29 cellular contexts compared by ENCODE assay signal in genomic region chr10:86815640-86816039, GRCh38. TPM values are rescaled to one million over a fixed set of nuclear protein-coding genes. Genes with fewer than 3 reads are reported as not detected.
DNase-seq lines count a peak whose midpoint lies in the region; ATAC-seq and TF ChIP-seq lines count a peak whose summit lies in the region.
"Had no signal": no experiment of that assay in that cellular context is flagged by ENCODE, and none has a peak within 500 bp of the region (broad histone marks: within the 10 kb centered on the region; RNA-seq: fewer than 3 reads in every experiment).

No MANE protein-coding gene starts in this region.

- H4K20me1 ChIP-seq in SK-N-SH (ENCODE audit: insufficient read depth) = peaks cover 54% of the 10 kb centered on the region
- H4K20me1 ChIP-seq in osteoblast (ENCODE audit: insufficient read depth, low read length) = peaks cover 42% of the 10 kb centered on the region
- H4K20me1 ChIP-seq: BLaER1 treated with 17β-estradiol and CSF1 and Interleukin-3, amounts not matched to agents 10 nM and 100 nM had no signal

- H3K4me3 ChIP-seq in SK-N-SH (ENCODE audit: low read depth in 2 of 2, low read length in 1 of 2) (no peak overlapping the region), ascending aorta (no peak overlapping the region), osteoblast (ENCODE audit: insufficient read depth, low read length) (no peak overlapping the region), suprapubic skin (no peak overlapping the region), SJCRH30 (no peak overlapping the region)
- H3K4me3 ChIP-seq: BLaER1 treated with 17β-estradiol and CSF1 and Interleukin-3, amounts not matched to agents 10 nM and 100 nM; dorsolateral prefrontal cortex; MG63; ovary; spleen had no signal

- intact Hi-C loops in ascending aorta (cut with DNase I) = no loop called here

- H3K79me2 ChIP-seq in SK-N-SH (ENCODE audit: insufficient read depth) (peaks cover 100% of the 10 kb centered on the region), osteoblast (ENCODE audit: insufficient read depth, low read length) (peaks cover 89% of the 10 kb centered on the region)

- no peak for ATAC-seq in HG02610 (IDR thresholded peaks at IDR 0.05; ENCODE audit: unreplicated experiment)
- ATAC-seq: T-cell had no signal

- no peaks in the 10 kb centered on the region for H3K9me2 ChIP-seq in SK-N-SH

- H3K36me3 ChIP-seq in SK-N-SH (replicated peaks in 1 of 2; ENCODE audit: control insufficient read depth in 1 of 2, insufficient read depth in 2 of 2, low read length in 1 of 2) = peaks cover 0 to 9% of the 10 kb centered on the region in 2 experiments
- H3K36me3 ChIP-seq in ascending aorta = no peaks in the 10 kb centered on the region
- no peaks in the 10 kb centered on the region for H3K36me3 ChIP-seq in osteoblast (ENCODE audit: insufficient read depth, low read length)
- no peaks in the 10 kb centered on the region for H3K36me3 ChIP-seq in suprapubic skin
- 0 out of 2 replicates have a peak, but pooled peaks cover 2% of the 10 kb centered on the region for H3K36me3 ChIP-seq in SJCRH30
- H3K36me3 ChIP-seq: BLaER1 treated with 17β-estradiol and CSF1 and Interleukin-3, amounts not matched to agents 10 nM and 100 nM; MG63; ovary; spleen had no signal

- no peak for TF ChIP-seq CTCF in SK-N-SH (IDR thresholded peaks at IDR 0.05)
- TF ChIP-seq CTCF in ascending aorta (IDR thresholded peaks at IDR 0.05) = no peak
- no peak for TF ChIP-seq CTCF in osteoblast (IDR thresholded peaks at IDR 0.05; ENCODE audit: extremely low read depth, low read depth, low read length)
- no peak for TF ChIP-seq CTCF in suprapubic skin (IDR thresholded peaks at IDR 0.05)

- 98% methylated on average over 5 of the region's 5 CpGs for whole genome bisulfite sequencing in SK-N-SH (ENCODE audit: low lambda C conversion rate)
- 97% methylated on average over 5 of the region's 5 CpGs for WGBS in suprapubic skin

- DNase-seq in SK-N-SH = no peak
- DNase-seq in ascending aorta (ENCODE audit: low spot score in 2 of 2) = no peak
- no peak for DNase-seq in osteoblast (ENCODE audit: insufficient read length, low spot score, missing footprints)
- no peak for DNase-seq in suprapubic skin (ENCODE audit: low spot score in 2 of 2)
- no peak for DNase-seq in SJCRH30
- no peak for DNase-seq in NCI-H526 treated with DMSO at 0.1 percent for 48 hours (lab: John Stamatoyannopoulos, UW)
- no peak for DNase-seq in DMS114 treated with DMSO at 0.1 percent for 48 hours (lab: John Stamatoyannopoulos, UW; ENCODE audit: unreplicated experiment)
- DNase-seq: activated effector memory CD4-positive, alpha-beta T cell treated with anti-CD3 and anti-CD28 coated beads, Interleukin-2, amount 50 U/mL, for 16 hours; activated naive CD8-positive, alpha-beta T cell treated with anti-CD3 and anti-CD28 coated beads for 36 hours; activated T-cell treated with anti-CD3 and anti-CD28 coated beads, Interleukin-2, amount 50 U/mL, for 24 hours; cerebellar nuclear complex; DMS53; dorsolateral prefrontal cortex; GOT3; hippocampal formation; KG1; MG63; NCI-H1105 treated with DMSO at 0.1 percent for 48 hours; NCI-H1930; NCI-H2171 treated with DMSO at 0.1 percent for 48 hours; NCI-H510A; ovary; right cardiac atrium; spleen; stimulated activated CD4-positive, alpha-beta T cell treated with anti-CD3 and anti-CD28 coated beads, Interleukin-2, amount 100 ng/mL, for 24 hours; T-cell had no signal

- TF ChIP-seq POLR2A in suprapubic skin (IDR thresholded peaks at IDR 0.05) = no peak

- CTCF ChIA-PET in SK-N-SH (lab: Yijun Ruan, JAX) = no interaction called here

- H3K4me1 ChIP-seq in SK-N-SH (ENCODE audit: control insufficient read depth in 1 of 2, insufficient read depth in 2 of 2, low read depth in 1 of 2, low read length in 1 of 2) = peaks cover 4 to 34% of the 10 kb centered on the region in 2 experiments; a peak in 3 of 4 replicates
- H3K4me1 ChIP-seq in ascending aorta = peaks cover 0 to 47% of the 10 kb centered on the region in 2 donors
- peaks cover 27% of the 10 kb centered on the region for H3K4me1 ChIP-seq in osteoblast (ENCODE audit: insufficient read depth, low read length)
- H3K4me1 ChIP-seq in suprapubic skin = peaks cover 14% of the 10 kb centered on the region
- no peaks in the 10 kb centered on the region for H3K4me1 ChIP-seq in SJCRH30
- H3K4me1 ChIP-seq: BLaER1 treated with 17β-estradiol and CSF1 and Interleukin-3, amounts not matched to agents 10 nM and 100 nM; spleen had no signal

- TF ChIP-seq RAD21 in SK-N-SH (IDR thresholded peaks at IDR 0.05; ENCODE audit: low read length) = no peak

- H2AFZ ChIP-seq in SK-N-SH (ENCODE audit: low read depth) (no peak overlapping the region), osteoblast (ENCODE audit: low read length) (no peak overlapping the region)

- H3K9me3 ChIP-seq in SK-N-SH (no peaks in the 10 kb centered on the region), ascending aorta (no peaks in the 10 kb centered on the region), osteoblast (ENCODE audit: low read depth, low read length) (no peaks in the 10 kb centered on the region), suprapubic skin (no peaks in the 10 kb centered on the region), SJCRH30 (replicated peaks) (no peaks in the 10 kb centered on the region)
- H3K9me3 ChIP-seq: BLaER1 treated with 17β-estradiol and CSF1 and Interleukin-3, amounts not matched to agents 10 nM and 100 nM; MG63; ovary; spleen had no signal

- H3K27me3 ChIP-seq in SK-N-SH (ENCODE audit: insufficient read depth) (no peaks in the 10 kb centered on the region), ascending aorta (no peaks in the 10 kb centered on the region), osteoblast (ENCODE audit: insufficient read depth, low read length) (no peaks in the 10 kb centered on the region), suprapubic skin (no peaks in the 10 kb centered on the region), SJCRH30 (no peaks in the 10 kb centered on the region)
- H3K27me3 ChIP-seq: BLaER1 treated with 17β-estradiol and CSF1 and Interleukin-3, amounts not matched to agents 10 nM and 100 nM; dorsolateral prefrontal cortex; MG63; ovary; spleen had no signal

- H3K4me2 ChIP-seq in SK-N-SH = peak overlapping the region; percentile 50
- H3K4me2 ChIP-seq in osteoblast (ENCODE audit: insufficient read depth, low read length) = peak overlapping the region; percentile 60
- H3K4me2 ChIP-seq: BLaER1 treated with 17β-estradiol and CSF1 and Interleukin-3, amounts not matched to agents 10 nM and 100 nM had no signal

- peak overlapping the region in 1 of 2 experiments; percentile 74; a peak in 2 of 4 replicates for H3K27ac ChIP-seq in SK-N-SH (ENCODE audit: low read depth in 2 of 2, low read length in 1 of 2)
- H3K27ac ChIP-seq in ascending aorta = peak overlapping the region; percentile 70 to 71
- H3K27ac ChIP-seq in osteoblast (ENCODE audit: low read depth, low read length) = no peak overlapping the region
- H3K27ac ChIP-seq in suprapubic skin = peak overlapping the region; percentile 8
- H3K27ac ChIP-seq in SJCRH30 = no peak overlapping the region
- H3K27ac ChIP-seq: BLaER1 treated with 17β-estradiol and CSF1 and Interleukin-3, amounts not matched to agents 10 nM and 100 nM; HL-60; spleen had no signal

- 0 out of 2 replicates have a peak overlapping the region, but pooled peaks have one; percentile 19 for H3K9ac ChIP-seq in SK-N-SH
- H3K9ac ChIP-seq: BLaER1 treated with 17β-estradiol and CSF1 and Interleukin-3, amounts not matched to agents 10 nM and 100 nM had no signal

- H3F3A ChIP-seq in SK-N-SH (replicated peaks; ENCODE audit: insufficient read depth) = peaks cover 16% of the 10 kb centered on the region

- TF ChIP-seq EP300 in SK-N-SH (IDR thresholded peaks at IDR 0.05; ENCODE audit: borderline replicate concordance in 1 of 2, low read depth in 1 of 2, low read length in 1 of 2) (no peak), suprapubic skin (IDR thresholded peaks at IDR 0.05) (no peak)

- POLR2A ChIA-PET in SK-N-SH (lab: Yijun Ruan, JAX) = no interaction called here

TF ChIP-seq in SK-N-SH, 30 proteins besides CTCF, POLR2A, EP300 and RAD21 (continues in another document):
- no peak for TF ChIP-seq SMC3 (IDR thresholded peaks at IDR 0.05; ENCODE audit: low read depth, low read length)
- no peak for TF ChIP-seq RXRA (IDR thresholded peaks at IDR 0.05; ENCODE audit: borderline replicate concordance, low read depth)
- no peak for TF ChIP-seq GABPA (IDR thresholded peaks at IDR 0.05; ENCODE audit: low read depth)
- TF ChIP-seq NFIC (IDR thresholded peaks at IDR 0.05; ENCODE audit: borderline replicate concordance) = no peak
- TF ChIP-seq TCF12 (IDR thresholded peaks at IDR 0.05) = no peak
- no peak for TF ChIP-seq USF2 (IDR thresholded peaks at IDR 0.05; ENCODE audit: borderline replicate concordance, low read depth, low read length)
- no peak for TF ChIP-seq RFX5 (IDR thresholded peaks at IDR 0.05; ENCODE audit: low read length)
- TF ChIP-seq MAX (IDR thresholded peaks at IDR 0.05; ENCODE audit: low read depth) = no peak
- no peak for TF ChIP-seq RCOR1 (IDR thresholded peaks at IDR 0.05; ENCODE audit: low read length)

RNA-seq across cellular contexts. Expression of gene BMPR1A, which starts 59.2 kb away (rescaled TPM):
- polyA plus RNA-seq in SK-N-SH (2012; rRNA removed) = 12.7 and 20.1 TPM in 2 replicates
- polyA plus RNA-seq in SK-N-SH (2012; cell fraction: cytosol; rRNA removed) = 19.2 and 19.7 TPM in 2 replicates
- 5.9 and 13.3 TPM in 2 replicates for polyA plus RNA-seq in SK-N-SH (2012; cell fraction: nucleus; rRNA removed)
- total RNA-seq in ascending aorta (12.9 TPM), osteoblast (71.7 and 73.7 TPM in 2 replicates), suprapubic skin (10 to 100 TPM; 21.1 to 33.3 (median 26.7) TPM)
- total RNA-seq in SJCRH30 (2014; rRNA removed; shearing (Covaris generic)) = 28.7 and 36.3 TPM in 2 replicates

Comparison
In these comparisons a context has a peak if more than half of its experiments do, and no peak if none do; other contexts are left out.
1. H3K27ac ChIP-seq: peak in ascending aorta (2 of 2) and suprapubic skin (single experiment); none in osteoblast (single experiment) and SJCRH30 (single experiment).